ENCODE assay signal across 24 cellular contexts in genomic region chr5:108356286-108356685, GRCh38. TPM values are rescaled to one million over a fixed set of nuclear protein-coding genes. Genes with fewer than 3 reads are reported as not detected.
A peak's percentile ranks its signal among the peaks of the same experiment; 100 is the strongest.
DNase-seq lines count a peak whose midpoint lies in the region; ATAC-seq and TF ChIP-seq lines count a peak whose summit lies in the region.
"Had no signal": no experiment of that assay in that cellular context is flagged by ENCODE, and none has a peak within 500 bp of the region (broad histone marks: within the 10 kb centered on the region; RNA-seq: fewer than 3 reads in every experiment).

No MANE protein-coding gene starts in this region.

- H3K27me3 ChIP-seq in left ventricle myocardium inferior (ENCODE audit: low read depth), result no peaks in the 10 kb centered on the region
- no peaks in the 10 kb centered on the region for H3K27me3 ChIP-seq in psoas muscle (ENCODE audit: insufficient read depth in 3 of 3, low read length in 2 of 3)
- H3K27me3 ChIP-seq in gastrocnemius medialis, result no peaks in the 10 kb centered on the region
- H3K27me3 ChIP-seq in skeletal muscle tissue (ENCODE audit: control insufficient read depth in 3 of 3, insufficient read depth in 3 of 3, low read length in 3 of 3), result no peaks in the 10 kb centered on the region
- H3K27me3 ChIP-seq: BE2C, BLaER1 had no signal

- DNase-seq in left ventricle myocardium inferior, result no peak
- no peak for DNase-seq in cardiac septum (ENCODE audit: low spot score)
- no peak for DNase-seq in psoas muscle
- DNase-seq in gastrocnemius medialis, result no peak
- DNase-seq in NCI-H526 (lab: John Stamatoyannopoulos, UW), result no peak
- DNase-seq: 8988T; ACHN; BE2C; C1 segment of cervical spinal cord; CD4-positive, alpha-beta memory T cell; CD4-positive, CD25-positive, alpha-beta regulatory T cell; CD8-positive, alpha-beta memory T cell; COR-L47; DMS 273 treated with DMSO at 0.1 percent for 48 hours; DMS153; DMS53; DMS79; DND-41; EL; GDM1 had no signal

- ATAC-seq in psoas muscle, result peak in 2 of 4 donors; percentile 73 to 84
- peak in 1 of 2 donors; percentile 52 for ATAC-seq in gastrocnemius medialis
- no peak for ATAC-seq in GM18502 (IDR thresholded peaks at IDR 0.05; ENCODE audit: poor library complexity, unreplicated experiment)
- ATAC-seq: GM12878 had no signal

- H3K4me1 ChIP-seq in left ventricle myocardium inferior (peaks cover 13% of the 10 kb centered on the region), psoas muscle (peaks cover 9% of the 10 kb centered on the region), gastrocnemius medialis (peaks cover 12 to 16% of the 10 kb centered on the region in 2 donors), skeletal muscle tissue (ENCODE audit: control insufficient read depth in 3 of 3, insufficient read depth in 3 of 3, low read length in 3 of 3) (no peaks in the 10 kb centered on the region)
- H3K4me1 ChIP-seq: BE2C, BLaER1 had no signal

- H3K4me3 ChIP-seq in left ventricle myocardium inferior (no peak overlapping the region), psoas muscle (no peak overlapping the region), gastrocnemius medialis (no peak overlapping the region), skeletal muscle tissue (ENCODE audit: low read length in 3 of 3) (no peak overlapping the region)
- H3K4me3 ChIP-seq: BLaER1, GM12878 had no signal

- intact Hi-C loops in left ventricle myocardium inferior (cut with micrococcal nuclease) (no loop called here), cardiac septum (cut with DNase I) (no loop called here), psoas muscle (cut with DNase I) (no loop called here), gastrocnemius medialis (cut with DNase I; ENCODE audit: low total_unique reads) (loop anchor here (10.0 kb wide), 1 partner anchor 211 kb away; no protein-coding TSS in a partner anchor)

- H3K9ac ChIP-seq in skeletal muscle tissue (ENCODE audit: low read depth in 1 of 3, low read length in 3 of 3), result no peak overlapping the region
- H3K9ac ChIP-seq: BLaER1 had no signal

- H3K36me3 ChIP-seq in left ventricle myocardium inferior (peaks cover 5% of the 10 kb centered on the region), psoas muscle (ENCODE audit: insufficient read depth in 1 of 2, low read depth in 1 of 2) (no peaks in the 10 kb centered on the region), gastrocnemius medialis (no peaks in the 10 kb centered on the region), skeletal muscle tissue (ENCODE audit: control insufficient read depth in 3 of 3, insufficient read depth in 3 of 3, low read length in 3 of 3) (no peaks in the 10 kb centered on the region)
- H3K36me3 ChIP-seq: BE2C, BLaER1 had no signal

- WGBS in psoas muscle, 3 donors, result 90 to 97% (median 92%) methylated on average over 1 of the region's 1 CpG

- in situ Hi-C loops in gastrocnemius medialis (cut with MboI; ENCODE audit: low sequenced_read_pairs in 4 of 4), result no loop called here

- H3K27ac ChIP-seq in left ventricle myocardium inferior (replicated peaks) (peak overlapping the region; percentile 29), psoas muscle (peak overlapping the region; percentile 33), gastrocnemius medialis (peak overlapping the region in 3 of 4 donors; percentile 10 to 51 (median 47)), skeletal muscle tissue (ENCODE audit: low read depth, low read length) (peak overlapping the region; percentile 3)
- H3K27ac ChIP-seq: BLaER1 had no signal

- H3K9me3 ChIP-seq in left ventricle myocardium inferior (replicated peaks) (no peaks in the 10 kb centered on the region), psoas muscle (no peaks in the 10 kb centered on the region), gastrocnemius medialis (no peaks in the 10 kb centered on the region), skeletal muscle tissue (ENCODE audit: control insufficient read depth in 3 of 3, low read length in 3 of 3) (no peaks in the 10 kb centered on the region)
- H3K9me3 ChIP-seq: BE2C, BLaER1 had no signal

- no peak for TF ChIP-seq POLR2A in gastrocnemius medialis (IDR thresholded peaks at IDR 0.05)

- TF ChIP-seq CTCF in left ventricle myocardium inferior (IDR thresholded peaks at IDR 0.05; ENCODE audit: borderline replicate concordance), result no peak
- no peak for TF ChIP-seq CTCF in psoas muscle (IDR thresholded peaks at IDR 0.05)
- no peak for TF ChIP-seq CTCF in gastrocnemius medialis (IDR thresholded peaks at IDR 0.05 in 4 of 5, conservative IDR thresholded peaks at IDR 0.05 in 1 of 5)

RNA-seq across cellular contexts. Expression of gene FBXL17, which starts 25.6 kb away (rescaled TPM):
- 49.4 TPM for total RNA-seq in left ventricle myocardium inferior
- total RNA-seq in cardiac septum, result 27.3 TPM
- 10 to 100 TPM; 26.9 to 33.1 (median 31.3) TPM for total RNA-seq in psoas muscle
- polyA plus RNA-seq in psoas muscle, result 10 to 100 TPM in 2 of 3 donors, 1 to 10 TPM in 1; 6.2 to 36.1 (median 10.8) TPM
- total RNA-seq in gastrocnemius medialis, result 10 to 100 TPM; 23.3 to 33.4 (median 26.9) TPM
- total RNA-seq in skeletal muscle tissue, result 22.4 TPM
